ENCODE assay signal across 11 cellular contexts in genomic region chr12:57725851-57726150, GRCh38. TPM values are rescaled to one million over a fixed set of nuclear protein-coding genes. Genes with fewer than 3 reads are reported as not detected.
A peak's percentile ranks its signal among the peaks of the same experiment; 100 is the strongest.
DNase-seq lines count a peak whose midpoint lies in the region; ATAC-seq and TF ChIP-seq lines count a peak whose summit lies in the region.
"Had no signal": no experiment of that assay in that cellular context is flagged by ENCODE, and none has a peak within 500 bp of the region (broad histone marks: within the 10 kb centered on the region; RNA-seq: fewer than 3 reads in every experiment).

No MANE protein-coding gene starts in this region.

- H3K27me3 ChIP-seq in MM.1S (replicated peaks; ENCODE audit: insufficient read depth, low read length) (no peaks in the 10 kb centered on the region), ovary (no peaks in the 10 kb centered on the region)

- H3F3A ChIP-seq in MM.1S (ENCODE audit: insufficient read depth, low read length), result no peaks in the 10 kb centered on the region; the same call in 1 of the 2 replicates

- TF ChIP-seq CTCF in AG09309 (IDR thresholded peaks at IDR 0.05; ENCODE audit: control insufficient read depth, insufficient read depth, low read depth, low read length, missing control alignments) (no peak), MM.1S (IDR thresholded peaks at IDR 0.05; ENCODE audit: low read length) (no peak), epithelial cell of esophagus (IDR thresholded peaks at IDR 0.05; ENCODE audit: insufficient read depth, low read depth, low read length, missing control alignments) (no peak), ovary (IDR thresholded peaks at IDR 0.05) (no peak), omental fat pad (IDR thresholded peaks at IDR 0.05) (no peak)

- no peaks in the 10 kb centered on the region for H3K79me2 ChIP-seq in MM.1S (ENCODE audit: low read length)

- TF ChIP-seq POLR2A in ovary (IDR thresholded peaks at IDR 0.05) (no peak), GM18505 (IDR thresholded peaks at IDR 0.05; ENCODE audit: borderline replicate concordance, extremely low read depth, insufficient read depth, insufficient read length) (no peak)

- H3K9me3 ChIP-seq in MM.1S (replicated peaks; ENCODE audit: insufficient read depth, low read length), result no peaks in the 10 kb centered on the region
- no peaks in the 10 kb centered on the region for H3K9me3 ChIP-seq in ovary
- H3K9me3 ChIP-seq: mucosa of descending colon had no signal

- H4K20me1 ChIP-seq in MM.1S (ENCODE audit: insufficient read depth, low read length), result no peaks in the 10 kb centered on the region

- peak overlapping the region; percentile 70; the same call in 1 of the 2 replicates for H3K4me2 ChIP-seq in MM.1S (ENCODE audit: low read depth, low read length)

- H3K9ac ChIP-seq in MM.1S (ENCODE audit: low read length), result no peak overlapping the region

- H3K4me1 ChIP-seq in MM.1S (ENCODE audit: low read length) (no peaks in the 10 kb centered on the region), ovary (ENCODE audit: insufficient read depth) (peaks cover 7% of the 10 kb centered on the region)

- intact Hi-C loops in ovary (cut with DNase I), result no loop called here

- H3K36me3 ChIP-seq in MM.1S (replicated peaks; ENCODE audit: insufficient read depth, low read length) (no peaks in the 10 kb centered on the region), ovary (no peaks in the 10 kb centered on the region)

- no peak for TF ChIP-seq EP300 in ovary (IDR thresholded peaks at IDR 0.05)

- no peak overlapping the region for H2AFZ ChIP-seq in MM.1S (ENCODE audit: low read length)

- ATAC-seq in GM18505 (IDR thresholded peaks at IDR 0.05; ENCODE audit: unreplicated experiment), result no peak
- no peak for ATAC-seq in omental fat pad (ENCODE audit: low FRiP score)
- ATAC-seq in HG02870 (IDR thresholded peaks at IDR 0.05; ENCODE audit: unreplicated experiment), result no peak

- H3K4me3 ChIP-seq in AG09309 (ENCODE audit: control insufficient read depth, low read depth, low read length) (peak overlapping the region; percentile 97), MM.1S (ENCODE audit: low read length) (no peak overlapping the region; the same call in 1 of the 2 replicates), epithelial cell of esophagus (ENCODE audit: low read length) (peak overlapping the region; percentile 65), ovary (peak overlapping the region; percentile 58)

- 0 to 12% (median 3%) methylated on average over 7 to 10 of the region's 10 CpGs for WGBS in ovary, 3 donors

- H3K9me2 ChIP-seq in MM.1S (replicated peaks; ENCODE audit: insufficient read depth, low read length), result no peaks in the 10 kb centered on the region

- no peak overlapping the region for H3K27ac ChIP-seq in MM.1S (ENCODE audit: low read length)
- H3K27ac ChIP-seq in ovary, result no peak overlapping the region

- DNase-seq in AG09309 (ENCODE audit: low read depth) (no peak), MM.1S (no peak), epithelial cell of esophagus (ENCODE audit: low read depth) (no peak), ovary (no peak), omental fat pad (ENCODE audit: low spot score) (no peak), NOMO-1 treated with DMSO at 0.1 percent for 48 hours (lab: John Stamatoyannopoulos, UW; ENCODE audit: unreplicated experiment) (no peak)
- DNase-seq: cortex of kidney, SIG-M5 had no signal

RNA-seq across cellular contexts. Expression of gene AGAP2, which starts 12.7 kb away (rescaled TPM):
- total RNA-seq in ovary (under 1 TPM; 0.34 to 0.99 (median 0.60) TPM), omental fat pad (1 to 10 TPM; 1.2 to 7.1 (median 1.9) TPM)
- polyA plus RNA-seq in ovary, result 1 to 10 TPM in 1 of 2 donors, under 1 TPM in 1; 0.33 to 1.3 TPM

RNA-seq across cellular contexts. Expression of gene TSPAN31, which starts 19.0 kb away (rescaled TPM):
- total RNA-seq in ovary (10 to 100 TPM; 27.7 to 64.0 (median 32.5) TPM), omental fat pad (10 to 100 TPM; 41.8 to 70.7 (median 65.7) TPM)
- polyA plus RNA-seq in ovary, result 10 to 100 TPM; 44.0 to 63.7 TPM

RNA-seq across cellular contexts. Expression of gene CDK4, which starts 26.3 kb away (rescaled TPM):
- total RNA-seq in ovary (100 to 1,000 TPM; 111 to 175 (median 122) TPM), omental fat pad (10 to 100 TPM; 81.9 to 96.2 (median 89.0) TPM)
- 100 to 1,000 TPM in 1 of 2 donors, 10 to 100 TPM in 1; 82.7 to 127 TPM for polyA plus RNA-seq in ovary

RNA-seq across cellular contexts. Expression of gene MARCHF9, which starts 29.1 kb away (rescaled TPM):
- total RNA-seq in ovary, result 10 to 100 TPM in 1 of 7 donors, 1 to 10 TPM in 6; 5.0 to 15.2 (median 7.7) TPM
- 1 to 10 TPM; 5.0 to 7.9 TPM for polyA plus RNA-seq in ovary
- total RNA-seq in omental fat pad, result 1 to 10 TPM; 2.4 to 8.7 (median 5.1) TPM

RNA-seq across cellular contexts. Expression of gene OS9, which starts 31.9 kb away (rescaled TPM):
- total RNA-seq in ovary, result 100 to 1,000 TPM; 128 to 227 (median 200) TPM
- 100 to 1,000 TPM; 197 to 387 TPM for polyA plus RNA-seq in ovary
- 100 to 1,000 TPM; 259 to 325 (median 286) TPM for total RNA-seq in omental fat pad
